In genomic region chr4:102345795-102346100, GRCh38 we compare ENCODE assay signal across 8 cellular contexts. TPM values are rescaled to one million over a fixed set of nuclear protein-coding genes. Genes with fewer than 3 reads are reported as not detected.
A peak's percentile ranks its signal among the peaks of the same experiment; 100 is the strongest.
DNase-seq lines count a peak whose midpoint lies in the region; ATAC-seq and TF ChIP-seq lines count a peak whose summit lies in the region.

No MANE protein-coding gene starts in this region.

- H3K9me3 Mint-ChIP-seq in memory B cell, result no peaks in the 10 kb centered on the region

- H2BK120ac ChIP-seq in IMR-90 (ENCODE audit: low read depth, low read length), result no peak overlapping the region

- H3K27ac ChIP-seq in IMR-90 (ENCODE audit: insufficient read depth, low read length) (no peak overlapping the region), body of pancreas (peak overlapping the region in 3 of 4 donors; percentile 13 to 91 (median 90))

- in situ Hi-C loops in IMR-90 (cut with MboI; ENCODE audit: low sequenced_read_pairs), result loop anchor here (10.0 kb wide), 1 partner anchor 659 kb away; no protein-coding TSS in a partner anchor

- H3K27me3 Mint-ChIP-seq in memory B cell, result no peaks in the 10 kb centered on the region

- peak; percentile 8; the same call in 1 of the 2 replicates for ATAC-seq in IMR-90 (ENCODE audit: low read depth)
- ATAC-seq in body of pancreas, result no peak
- no peak for ATAC-seq in memory B cell (ENCODE audit: low read depth)
- no peak for ATAC-seq in GM21528 (IDR thresholded peaks at IDR 0.05; ENCODE audit: low FRiP score, unreplicated experiment)

- intact Hi-C loops in IMR-90 (cut with micrococcal nuclease) (loop anchor here (2.0 to 10.0 kb wide), 3 partner anchors 279 to 749 kb away; partner anchors contain the start of gene BDH2), body of pancreas (cut with DNase I) (no loop called here)

- H2AFZ ChIP-seq in IMR-90 (replicated peaks; ENCODE audit: low read length, poor library complexity), result peak overlapping the region; percentile 81

- no peak overlapping the region for H3K56ac ChIP-seq in IMR-90 (ENCODE audit: extremely low read depth, insufficient read depth, low read length)

- no peak overlapping the region for H2AK5ac ChIP-seq in IMR-90 (ENCODE audit: low read depth, low read length)

- H2BK5ac ChIP-seq in IMR-90 (ENCODE audit: low read depth, low read length, poor library complexity, severe bottlenecking), result no peak overlapping the region

- H4K20me1 ChIP-seq in IMR-90 (ENCODE audit: insufficient read depth, low read length), result no peaks in the 10 kb centered on the region

- no peak overlapping the region for H2BK15ac ChIP-seq in IMR-90 (ENCODE audit: low read depth, low read length)

- H2BK20ac ChIP-seq in IMR-90 (ENCODE audit: low read depth, low read length), result no peak overlapping the region

- H3K4me3 ChIP-seq in AG04449 (ENCODE audit: low read depth, low read length) (peak overlapping the region; percentile 67), IMR-90 (ENCODE audit: insufficient read depth, low read depth, low read length) (peak overlapping the region; percentile 52), body of pancreas (no peak overlapping the region)

- TF ChIP-seq POLR2A in IMR-90 (IDR thresholded peaks at IDR 0.05; ENCODE audit: low read depth, low read length), result no peak
- no peak for TF ChIP-seq POLR2A in body of pancreas (IDR thresholded peaks at IDR 0.05)

- H3K4ac ChIP-seq in IMR-90 (ENCODE audit: low read depth, low read length), result no peak overlapping the region

- CTCF ChIA-PET in AG04449 (lab: Yijun Ruan, JAX) (interaction anchor here (1.3 to 2.2 kb wide), 3 partner anchors 17 to 735 kb away, joined by 3 to 6 read pairs (median 4); no protein-coding TSS in a partner anchor), IMR-90 (lab: Yijun Ruan, JAX) (interaction anchor here (1.7 kb wide), 1 partner anchor 85 kb away, joined by 5 read pairs; no protein-coding TSS in a partner anchor)

- dilution Hi-C loops in IMR-90 (cut with HindIII; ENCODE audit: low sequenced_read_pairs, unreplicated experiment), result no loop called here

- POLR2A ChIA-PET in AG04449 (lab: Yijun Ruan, JAX) (no interaction called here), IMR-90 (lab: Charles Lee; ENCODE audit: unreplicated experiment) (no interaction called here)

- peak overlapping the region; percentile 96 for H3K4me2 ChIP-seq in IMR-90 (ENCODE audit: low read depth, low read length)

- BruUV-seq in IMR-90 (replicated peaks; lab: Mats Ljungman, UMichigan), result no TSS peak

- no peak overlapping the region for H4K8ac ChIP-seq in IMR-90 (ENCODE audit: low read depth in 2 of 2, low read length in 2 of 2)

- no peaks in the 10 kb centered on the region for H3K36me3 Mint-ChIP-seq in memory B cell

- H3K79me1 ChIP-seq in IMR-90 (ENCODE audit: low read depth in 1 of 2, low read length in 2 of 2), result no peaks in the 10 kb centered on the region

- no peak overlapping the region for H3K23ac ChIP-seq in IMR-90 (ENCODE audit: low read depth, low read length)

- WGBS in IMR-90 (ENCODE audit: extremely low coverage in 2 of 2, insufficient read length in 1 of 2), 2 experiments, result 0% methylated on average over 1 of the region's 5 CpGs; no CpG with 5 or more reads in 1 of the 2 experiments
- WGBS in body of pancreas, 2 donors, result 12 to 16% methylated on average over 5 of the region's 5 CpGs

- peaks cover 12% of the 10 kb centered on the region for H3K4me1 Mint-ChIP-seq in memory B cell

- no peak for TF ChIP-seq CTCF in AG04449 (IDR thresholded peaks at IDR 0.05; ENCODE audit: insufficient read depth, low read length, missing control alignments)
- no peak for TF ChIP-seq CTCF in IMR-90 (conservative IDR thresholded peaks at IDR 0.05; ENCODE audit: low read depth, low read length)
- TF ChIP-seq CTCF in body of pancreas (IDR thresholded peaks at IDR 0.05), result no peak

- H3K14ac ChIP-seq in IMR-90 (replicated peaks; ENCODE audit: low read depth, low read length), result no peak overlapping the region

- no peak for DNase-seq in AG04449 (ENCODE audit: low read depth, low spot score)
- DNase-seq in IMR-90, result no peak
- DNase-seq in body of pancreas, result no peak
- no peak for DNase-seq in memory B cell (ENCODE audit: low spot score in 2 of 2)
- no peak for DNase-seq in T1000 (lab: John Stamatoyannopoulos, UW)
- DNase-seq in NCI-H2081 (lab: John Stamatoyannopoulos, UW), result no peak
- DNase-seq in DMS114 treated with DMSO at 0.1 percent for 48 hours (lab: John Stamatoyannopoulos, UW; ENCODE audit: unreplicated experiment), result no peak

- no peak overlapping the region for H4K91ac ChIP-seq in IMR-90 (ENCODE audit: insufficient read depth, low read depth, low read length)

- H3K27me3 ChIP-seq in IMR-90 (ENCODE audit: control insufficient read depth, insufficient read depth, low read length) (peaks cover 23% of the 10 kb centered on the region), body of pancreas (no peaks in the 10 kb centered on the region)

- H4K5ac ChIP-seq in IMR-90 (ENCODE audit: low read depth, low read length), result no peak overlapping the region

- peak overlapping the region; percentile 88 for H3K4me3 Mint-ChIP-seq in memory B cell

- H3K9me3 ChIP-seq in IMR-90 (ENCODE audit: control insufficient read depth, insufficient read depth, low read length), result no peaks in the 10 kb centered on the region
- H3K9me3 ChIP-seq in body of pancreas, result no peaks in the 10 kb centered on the region

- no peaks in the 10 kb centered on the region for H3K9me1 ChIP-seq in IMR-90 (ENCODE audit: insufficient read depth, low read length)

- no peak overlapping the region for H3K9ac ChIP-seq in IMR-90 (ENCODE audit: low read depth, low read length)

- TF ChIP-seq RAD21 in IMR-90 (IDR thresholded peaks at IDR 0.05; ENCODE audit: low read length), result no peak

- H3K18ac ChIP-seq in IMR-90 (ENCODE audit: low read depth, low read length), result no peak overlapping the region

- H3K4me1 ChIP-seq in IMR-90 (ENCODE audit: control insufficient read depth, insufficient read depth, low read length) (no peaks in the 10 kb centered on the region), body of pancreas (peaks cover 23% of the 10 kb centered on the region)

- no peaks in the 10 kb centered on the region for H3K36me3 ChIP-seq in IMR-90 (ENCODE audit: control insufficient read depth, insufficient read depth, low read length)
- no peaks in the 10 kb centered on the region for H3K36me3 ChIP-seq in body of pancreas (replicated peaks in 1 of 2; ENCODE audit: insufficient read depth in 1 of 2, low read depth in 2 of 2)

- H2AK9ac ChIP-seq in IMR-90 (replicated peaks; ENCODE audit: low read depth, low read length, poor library complexity), result no peak overlapping the region

- peak overlapping the region; percentile 89 for H3K27ac Mint-ChIP-seq in memory B cell

TF ChIP-seq in IMR-90, 13 proteins besides CTCF, POLR2A, EP300 and RAD21:
- TF ChIP-seq SMC3 (IDR thresholded peaks at IDR 0.05; ENCODE audit: low read depth, low read length) (no peak), CEBPB (IDR thresholded peaks at IDR 0.05; ENCODE audit: low read depth, low read length) (no peak), RFX5 (IDR thresholded peaks at IDR 0.05; ENCODE audit: low read depth, low read length) (no peak), MXI1 (IDR thresholded peaks at IDR 0.05; ENCODE audit: borderline replicate concordance, low read depth, low read length) (no peak), NFE2L2 (IDR thresholded peaks at IDR 0.05; ENCODE audit: low read depth, low read length) (no peak), CHD1 (IDR thresholded peaks at IDR 0.05; ENCODE audit: low read depth, low read length) (no peak), MAZ (IDR thresholded peaks at IDR 0.05; ENCODE audit: borderline replicate concordance, low read depth, low read length) (no peak), ELK1 (IDR thresholded peaks at IDR 0.05; ENCODE audit: borderline replicate concordance, low read depth, low read length) (no peak), MAFK (IDR thresholded peaks at IDR 0.05; ENCODE audit: low read depth, low read length) (no peak), RCOR1 (IDR thresholded peaks at IDR 0.05; ENCODE audit: insufficient replicate concordance, low read length) (no peak), BHLHE40 (IDR thresholded peaks at IDR 0.05; ENCODE audit: low read depth, low read length) (no peak), FOS (IDR thresholded peaks at IDR 0.05; ENCODE audit: low read depth, low read length) (no peak)
- TF ChIP-seq, protein P1, sequence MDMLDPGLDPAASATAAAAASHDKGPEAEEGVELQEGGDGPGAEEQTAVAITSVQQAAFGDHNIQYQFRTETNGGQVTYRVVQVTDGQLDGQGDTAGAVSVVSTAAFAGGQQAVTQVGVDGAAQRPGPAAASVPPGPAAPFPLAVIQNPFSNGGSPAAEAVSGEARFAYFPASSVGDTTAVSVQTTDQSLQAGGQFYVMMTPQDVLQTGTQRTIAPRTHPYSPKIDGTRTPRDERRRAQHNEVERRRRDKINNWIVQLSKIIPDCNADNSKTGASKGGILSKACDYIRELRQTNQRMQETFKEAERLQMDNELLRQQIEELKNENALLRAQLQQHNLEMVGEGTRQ (IDR thresholded peaks at IDR 0.05; ENCODE audit: low read depth, low read length), result no peak

RNA-seq across cellular contexts. Expression of gene SLC39A8, which starts 0.5 kb away (rescaled TPM):
- total RNA-seq in IMR-90 (2012; rRNA removed) (0.18 and 0.28 TPM in 2 replicates), body of pancreas (10 to 100 TPM; 35.6 to 56.0 TPM)
- 0.05 TPM in 1 of 2 replicates, not detected in the other for polyA plus RNA-seq in IMR-90 (2012; rRNA removed)
- polyA plus RNA-seq in IMR-90 (2012; cell fraction: cytosol; rRNA removed), result 0.02 and 0.03 TPM in 2 replicates
- 0.02 and 0.03 TPM in 2 replicates for polyA plus RNA-seq in IMR-90 (2012; cell fraction: nucleus; rRNA removed; ENCODE audit: low replicate concordance)

Comparison
In these comparisons a context has a peak if more than half of its experiments do, and no peak if none do; other contexts are left out.
1. H3K4me3 ChIP-seq: peak in AG04449 (single experiment) and IMR-90 (single experiment); none in body of pancreas (0 of 2).
2. RNA of gene SLC39A8, which starts 0.5 kb away (total RNA-seq): 35.6 to 56.0 TPM in body of pancreas; 0.18 to 0.28 TPM in IMR-90; every median in the first group is over 10 times any median in the second.